In genomic region chr1:67735806-67736627, GRCh38 we compare ENCODE assay signal across 8 cellular contexts. TPM values are rescaled to one million over a fixed set of nuclear protein-coding genes. Genes with fewer than 3 reads are reported as not detected.
DNase-seq lines count a peak whose midpoint lies in the region; ATAC-seq and TF ChIP-seq lines count a peak whose summit lies in the region.

No MANE protein-coding gene starts in this region.

- no peaks in the 10 kb centered on the region for H3K27me3 ChIP-seq in liver (ENCODE audit: control insufficient read depth in 4 of 4, insufficient read depth in 4 of 4, low read length in 3 of 4)

- H3K9me3 Mint-ChIP-seq in IgD-negative memory B cell, result no peaks in the 10 kb centered on the region

- ATAC-seq in GM21576 (IDR thresholded peaks at IDR 0.05; ENCODE audit: unreplicated experiment), result peak; percentile 96

- H3K4me3 Mint-ChIP-seq in IgD-negative memory B cell, result peak overlapping the region; percentile 44 to 92 (median 82)

- DNase-seq in GM04503 (ENCODE audit: low read depth) (peak; percentile 94), T-helper 9 cell (peak; percentile 1), cardiac fibroblast (ENCODE audit: low read depth in 2 of 2) (peak; percentile 95 to 97), NCI-H1930 (lab: John Stamatoyannopoulos, UW) (no peak)
- DNase-seq in stimulated activated CD4-positive, alpha-beta T cell treated with anti-CD3 and anti-CD28 coated beads, Interleukin-4, amount 100 ng/mL, for 48 hours (ENCODE audit: low read depth in 2 of 2), result peak; percentile 15 to 26

- H3K4me1 ChIP-seq in liver (ENCODE audit: control insufficient read depth in 4 of 4, insufficient read depth in 4 of 4, low read length in 3 of 4), result peaks cover 4 to 16% (median 5%) of the 10 kb centered on the region in 4 donors

- no peak for TF ChIP-seq CTCF in cardiac fibroblast (IDR thresholded peaks at IDR 0.05; ENCODE audit: low read depth, low read length)
- no peak for TF ChIP-seq CTCF in liver (IDR thresholded peaks at IDR 0.05; ENCODE audit: low read depth, low read length, missing input control)

- TF ChIP-seq RAD21 in liver (IDR thresholded peaks at IDR 0.05), result no peak

- no peaks in the 10 kb centered on the region for H3K27me3 Mint-ChIP-seq in IgD-negative memory B cell

- H3K4me1 Mint-ChIP-seq in IgD-negative memory B cell, result peaks cover 21 to 37% (median 35%) of the 10 kb centered on the region in 3 donors

- peak overlapping the region in 1 of 2 donors; percentile 51 for H3K27ac ChIP-seq in liver (ENCODE audit: low read depth in 1 of 2, low read length in 2 of 2)

- H3K9me3 ChIP-seq in liver (ENCODE audit: control insufficient read depth in 4 of 4, low read length in 3 of 4), result no peaks in the 10 kb centered on the region

- H3K4me3 ChIP-seq in cardiac fibroblast (replicated peaks in 1 of 2; ENCODE audit: low read depth in 2 of 2, low read length in 2 of 2) (peak overlapping the region; percentile 18 to 21), liver (ENCODE audit: low read depth in 1 of 3, low read length in 3 of 3) (no peak overlapping the region)

- H3K36me3 ChIP-seq in liver (ENCODE audit: control insufficient read depth in 4 of 4, insufficient read depth in 3 of 4, low read depth in 1 of 4, low read length in 3 of 4), result no peaks in the 10 kb centered on the region

- H3K36me3 Mint-ChIP-seq in IgD-negative memory B cell, result peaks cover 1% of the 10 kb centered on the region

- no peak overlapping the region for H3K9ac ChIP-seq in liver (ENCODE audit: low read depth in 1 of 2, low read length in 2 of 2)

- peak overlapping the region; percentile 57 to 95 (median 79) for H3K27ac Mint-ChIP-seq in IgD-negative memory B cell

- 54% methylated on average over 11 of the region's 11 CpGs for WGBS in liver

TF ChIP-seq in liver, 16 proteins besides CTCF, POLR2A, EP300 and RAD21:
- peak; percentile 47 for TF ChIP-seq NR2F2 (IDR thresholded peaks at IDR 0.05)
- TF ChIP-seq YY1 (IDR thresholded peaks at IDR 0.05), result no peak
- TF ChIP-seq ZBTB33 (IDR thresholded peaks at IDR 0.05), result no peak
- no peak for TF ChIP-seq HNF4A (conservative IDR thresholded peaks at IDR 0.05)
- TF ChIP-seq GABPA (IDR thresholded peaks at IDR 0.05 in 1 of 2, conservative IDR thresholded peaks at IDR 0.05 in 1 of 2), result no peak
- TF ChIP-seq ATF3 (IDR thresholded peaks at IDR 0.05), result no peak
- TF ChIP-seq JUND (IDR thresholded peaks at IDR 0.05), result peak; percentile 41 to 65
- no peak for TF ChIP-seq REST (IDR thresholded peaks at IDR 0.05)
- TF ChIP-seq TAF1 (conservative IDR thresholded peaks at IDR 0.05), result no peak
- peak; percentile 22 for TF ChIP-seq SP1 (IDR thresholded peaks at IDR 0.05)

RNA-seq across cellular contexts. Expression of gene GADD45A, which starts 51.0 kb away (rescaled TPM):
- 21.0 TPM for polyA plus RNA-seq in IgD-negative memory B cell
- 10 to 100 TPM; 29.7 to 57.9 TPM for total RNA-seq in liver
- 10 to 100 TPM; 26.3 to 37.1 TPM for polyA plus RNA-seq in liver

Comparison
In these comparisons a context has a peak if more than half of its experiments do, and no peak if none do; other contexts are left out.
1. DNase-seq: peak in GM04503 (single experiment), T-helper 9 cell (single experiment), cardiac fibroblast (2 of 2) and stimulated activated CD4-positive, alpha-beta T cell treated with anti-CD3 and anti-CD28 coated beads, Interleukin-4, amount 100 ng/mL, for 48 hours (2 of 2); none in NCI-H1930 (0 of 2).
2. H3K4me3 ChIP-seq: peak in cardiac fibroblast (2 of 2); none in liver (0 of 3).